Comparison of ENCODE assay signal across 2 cellular contexts in the genomic region with DNA sequence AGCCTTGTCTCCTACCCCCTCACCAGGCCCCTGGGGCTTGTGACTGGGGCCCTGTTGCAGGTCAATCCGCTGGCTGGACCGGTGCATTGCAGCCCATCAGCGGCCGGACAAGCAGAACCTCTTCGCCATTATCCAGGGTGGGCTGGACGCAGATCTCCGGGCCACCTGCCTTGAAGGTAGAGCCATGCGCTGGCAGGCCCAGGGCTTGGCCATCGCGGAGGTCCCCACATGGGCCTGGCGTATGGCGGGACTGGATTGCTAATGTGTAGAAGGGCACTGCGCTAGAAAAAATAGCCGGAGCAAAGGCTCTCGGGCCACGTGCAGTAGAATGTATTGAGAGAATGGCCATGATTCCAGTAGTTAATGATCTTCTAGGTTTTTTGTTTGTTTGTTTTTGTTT.
TF ChIP-seq lines count a peak whose summit lies in the region.

No MANE protein-coding gene starts in this region.

TF ChIP-seq in HepG2, 621 proteins besides CTCF, POLR2A, EP300 and RAD21 (continues in another document):
- TF ChIP-seq, protein P1, sequence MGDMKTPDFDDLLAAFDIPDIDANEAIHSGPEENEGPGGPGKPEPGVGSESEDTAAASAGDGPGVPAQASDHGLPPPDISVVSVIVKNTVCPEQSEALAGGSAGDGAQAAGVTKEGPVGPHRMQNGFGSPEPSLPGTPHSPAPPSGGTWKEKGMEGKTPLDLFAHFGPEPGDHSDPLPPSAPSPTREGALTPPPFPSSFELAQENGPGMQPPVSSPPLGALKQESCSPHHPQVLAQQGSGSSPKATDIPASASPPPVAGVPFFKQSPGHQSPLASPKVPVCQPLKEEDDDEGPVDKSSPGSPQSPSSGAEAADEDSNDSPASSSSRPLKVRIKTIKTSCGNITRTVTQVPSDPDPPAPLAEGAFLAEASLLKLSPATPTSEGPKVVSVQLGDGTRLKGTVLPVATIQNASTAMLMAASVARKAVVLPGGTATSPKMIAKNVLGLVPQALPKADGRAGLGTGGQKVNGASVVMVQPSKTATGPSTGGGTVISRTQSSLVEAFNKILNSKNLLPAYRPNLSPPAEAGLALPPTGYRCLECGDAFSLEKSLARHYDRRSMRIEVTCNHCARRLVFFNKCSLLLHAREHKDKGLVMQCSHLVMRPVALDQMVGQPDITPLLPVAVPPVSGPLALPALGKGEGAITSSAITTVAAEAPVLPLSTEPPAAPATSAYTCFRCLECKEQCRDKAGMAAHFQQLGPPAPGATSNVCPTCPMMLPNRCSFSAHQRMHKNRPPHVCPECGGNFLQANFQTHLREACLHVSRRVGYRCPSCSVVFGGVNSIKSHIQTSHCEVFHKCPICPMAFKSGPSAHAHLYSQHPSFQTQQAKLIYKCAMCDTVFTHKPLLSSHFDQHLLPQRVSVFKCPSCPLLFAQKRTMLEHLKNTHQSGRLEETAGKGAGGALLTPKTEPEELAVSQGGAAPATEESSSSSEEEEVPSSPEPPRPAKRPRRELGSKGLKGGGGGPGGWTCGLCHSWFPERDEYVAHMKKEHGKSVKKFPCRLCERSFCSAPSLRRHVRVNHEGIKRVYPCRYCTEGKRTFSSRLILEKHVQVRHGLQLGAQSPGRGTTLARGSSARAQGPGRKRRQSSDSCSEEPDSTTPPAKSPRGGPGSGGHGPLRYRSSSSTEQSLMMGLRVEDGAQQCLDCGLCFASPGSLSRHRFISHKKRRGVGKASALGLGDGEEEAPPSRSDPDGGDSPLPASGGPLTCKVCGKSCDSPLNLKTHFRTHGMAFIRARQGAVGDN (CRISPR knock-in tag; IDR thresholded peaks at IDR 0.05): peak; percentile 16; the same call in 1 of the 2 replicates
- TF ChIP-seq, protein P2, sequence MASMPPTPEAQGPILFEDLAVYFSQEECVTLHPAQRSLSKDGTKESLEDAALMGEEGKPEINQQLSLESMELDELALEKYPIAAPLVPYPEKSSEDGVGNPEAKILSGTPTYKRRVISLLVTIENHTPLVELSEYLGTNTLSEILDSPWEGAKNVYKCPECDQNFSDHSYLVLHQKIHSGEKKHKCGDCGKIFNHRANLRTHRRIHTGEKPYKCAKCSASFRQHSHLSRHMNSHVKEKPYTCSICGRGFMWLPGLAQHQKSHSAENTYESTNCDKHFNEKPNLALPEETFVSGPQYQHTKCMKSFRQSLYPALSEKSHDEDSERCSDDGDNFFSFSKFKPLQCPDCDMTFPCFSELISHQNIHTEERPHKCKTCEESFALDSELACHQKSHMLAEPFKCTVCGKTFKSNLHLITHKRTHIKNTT (CRISPR knock-in tag; IDR thresholded peaks at IDR 0.05): no peak
- TF ChIP-seq, protein P3, sequence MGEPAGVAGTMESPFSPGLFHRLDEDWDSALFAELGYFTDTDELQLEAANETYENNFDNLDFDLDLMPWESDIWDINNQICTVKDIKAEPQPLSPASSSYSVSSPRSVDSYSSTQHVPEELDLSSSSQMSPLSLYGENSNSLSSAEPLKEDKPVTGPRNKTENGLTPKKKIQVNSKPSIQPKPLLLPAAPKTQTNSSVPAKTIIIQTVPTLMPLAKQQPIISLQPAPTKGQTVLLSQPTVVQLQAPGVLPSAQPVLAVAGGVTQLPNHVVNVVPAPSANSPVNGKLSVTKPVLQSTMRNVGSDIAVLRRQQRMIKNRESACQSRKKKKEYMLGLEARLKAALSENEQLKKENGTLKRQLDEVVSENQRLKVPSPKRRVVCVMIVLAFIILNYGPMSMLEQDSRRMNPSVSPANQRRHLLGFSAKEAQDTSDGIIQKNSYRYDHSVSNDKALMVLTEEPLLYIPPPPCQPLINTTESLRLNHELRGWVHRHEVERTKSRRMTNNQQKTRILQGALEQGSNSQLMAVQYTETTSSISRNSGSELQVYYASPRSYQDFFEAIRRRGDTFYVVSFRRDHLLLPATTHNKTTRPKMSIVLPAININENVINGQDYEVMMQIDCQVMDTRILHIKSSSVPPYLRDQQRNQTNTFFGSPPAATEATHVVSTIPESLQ (CRISPR knock-in tag; conservative IDR thresholded peaks at IDR 0.05): no peak
- TF ChIP-seq RNF2 (conservative IDR thresholded peaks at IDR 0.05; ENCODE audit: low read depth): no peak
- 0 out of 2 replicates have a peak, but pooled peaks have one; percentile 29 for TF ChIP-seq RBFOX2 (IDR thresholded peaks at IDR 0.05; ENCODE audit: low read depth, low read length)
- no peak for TF ChIP-seq ZNF530 (CRISPR knock-in tag; IDR thresholded peaks at IDR 0.05; ENCODE audit: low read depth)
- no peak for TF ChIP-seq ZNF552 (CRISPR knock-in tag; IDR thresholded peaks at IDR 0.05; ENCODE audit: borderline replicate concordance)
- TF ChIP-seq ZNF761 (CRISPR knock-in tag; conservative IDR thresholded peaks at IDR 0.05): no peak
- no peak for TF ChIP-seq RXRA (CRISPR knock-in tag; IDR thresholded peaks at IDR 0.05)
- TF ChIP-seq, protein P4, sequence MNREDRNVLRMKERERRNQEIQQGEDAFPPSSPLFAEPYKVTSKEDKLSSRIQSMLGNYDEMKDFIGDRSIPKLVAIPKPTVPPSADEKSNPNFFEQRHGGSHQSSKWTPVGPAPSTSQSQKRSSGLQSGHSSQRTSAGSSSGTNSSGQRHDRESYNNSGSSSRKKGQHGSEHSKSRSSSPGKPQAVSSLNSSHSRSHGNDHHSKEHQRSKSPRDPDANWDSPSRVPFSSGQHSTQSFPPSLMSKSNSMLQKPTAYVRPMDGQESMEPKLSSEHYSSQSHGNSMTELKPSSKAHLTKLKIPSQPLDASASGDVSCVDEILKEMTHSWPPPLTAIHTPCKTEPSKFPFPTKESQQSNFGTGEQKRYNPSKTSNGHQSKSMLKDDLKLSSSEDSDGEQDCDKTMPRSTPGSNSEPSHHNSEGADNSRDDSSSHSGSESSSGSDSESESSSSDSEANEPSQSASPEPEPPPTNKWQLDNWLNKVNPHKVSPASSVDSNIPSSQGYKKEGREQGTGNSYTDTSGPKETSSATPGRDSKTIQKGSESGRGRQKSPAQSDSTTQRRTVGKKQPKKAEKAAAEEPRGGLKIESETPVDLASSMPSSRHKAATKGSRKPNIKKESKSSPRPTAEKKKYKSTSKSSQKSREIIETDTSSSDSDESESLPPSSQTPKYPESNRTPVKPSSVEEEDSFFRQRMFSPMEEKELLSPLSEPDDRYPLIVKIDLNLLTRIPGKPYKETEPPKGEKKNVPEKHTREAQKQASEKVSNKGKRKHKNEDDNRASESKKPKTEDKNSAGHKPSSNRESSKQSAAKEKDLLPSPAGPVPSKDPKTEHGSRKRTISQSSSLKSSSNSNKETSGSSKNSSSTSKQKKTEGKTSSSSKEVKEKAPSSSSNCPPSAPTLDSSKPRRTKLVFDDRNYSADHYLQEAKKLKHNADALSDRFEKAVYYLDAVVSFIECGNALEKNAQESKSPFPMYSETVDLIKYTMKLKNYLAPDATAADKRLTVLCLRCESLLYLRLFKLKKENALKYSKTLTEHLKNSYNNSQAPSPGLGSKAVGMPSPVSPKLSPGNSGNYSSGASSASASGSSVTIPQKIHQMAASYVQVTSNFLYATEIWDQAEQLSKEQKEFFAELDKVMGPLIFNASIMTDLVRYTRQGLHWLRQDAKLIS (CRISPR knock-in tag; IDR thresholded peaks at IDR 0.05): no peak

TF ChIP-seq in H1, 55 proteins besides CTCF, POLR2A, EP300 and RAD21:
- TF ChIP-seq CHD1 (IDR thresholded peaks at IDR 0.05; ENCODE audit: low read depth, low read length) (no peak), SIN3A (conservative IDR thresholded peaks at IDR 0.05 in 1 of 2, IDR thresholded peaks at IDR 0.05 in 1 of 2; ENCODE audit: low read depth in 1 of 2, low read length in 2 of 2) (no peak), CHD2 (IDR thresholded peaks at IDR 0.05; ENCODE audit: low read length) (no peak), TCF12 (IDR thresholded peaks at IDR 0.05; ENCODE audit: low read depth, low read length) (no peak), SP4 (IDR thresholded peaks at IDR 0.05; ENCODE audit: low read length) (no peak), SAP30 (IDR thresholded peaks at IDR 0.05; ENCODE audit: insufficient read depth, insufficient replicate concordance, low read length) (no peak), TAF1 (IDR thresholded peaks at IDR 0.05; ENCODE audit: low read depth, low read length) (no peak), RFX5 (IDR thresholded peaks at IDR 0.05; ENCODE audit: borderline replicate concordance, low read depth, low read length) (no peak), YY1 (IDR thresholded peaks at IDR 0.05; ENCODE audit: low read depth, low read length) (no peak), CEBPB (IDR thresholded peaks at IDR 0.05; ENCODE audit: low read depth, low read length) (no peak), RBBP5 (IDR thresholded peaks at IDR 0.05; ENCODE audit: borderline replicate concordance, low read depth, low read length) (no peak), EGR1 (IDR thresholded peaks at IDR 0.05; ENCODE audit: borderline replicate concordance, low read depth, low read length) (no peak), SIX5 (IDR thresholded peaks at IDR 0.05; ENCODE audit: low read depth, low read length) (no peak)
- TF ChIP-seq, protein P5, sequence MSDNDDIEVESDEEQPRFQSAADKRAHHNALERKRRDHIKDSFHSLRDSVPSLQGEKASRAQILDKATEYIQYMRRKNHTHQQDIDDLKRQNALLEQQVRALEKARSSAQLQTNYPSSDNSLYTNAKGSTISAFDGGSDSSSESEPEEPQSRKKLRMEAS (IDR thresholded peaks at IDR 0.05): no peak
